29 cellular contexts compared by ENCODE assay signal in genomic region chr1:110280126-110280525, GRCh38.
"Had no signal": no experiment of that assay in that cellular context is flagged by ENCODE, and none has a peak within 500 bp of the region (broad histone marks: within the 10 kb centered on the region; RNA-seq: fewer than 3 reads in every experiment).

No MANE protein-coding gene starts in this region.

- H3K4me3 Mint-ChIP-seq: activated naive CD4-positive, alpha-beta T cell treated with anti-CD3 and anti-CD28 coated beads for 36 hours; activated naive CD8-positive, alpha-beta T cell treated with anti-CD3 and anti-CD28 coated beads for 36 hours; brain; effector memory CD8-positive, alpha-beta T cell; naive thymus-derived CD4-positive, alpha-beta T cell; stimulated activated naive B cell treated with anti-CD40 and anti-IgM and Interleukin-4, amounts not matched to agents 10 μg/mL and 1 μg/mL and 100 μg/mL, for 72 hours; T-helper 1 cell treated with Interleukin-12 subunit alpha and Interleukin-12 subunit beta and Interleukin-4 antibody, amounts not matched to agents 30 μg/mL and 1 μg/mL, for 36 hours had no signal

- H3K36me3 ChIP-seq: adrenal gland, ascending aorta, cardiac muscle cell, gastroesophageal sphincter, pancreas, stomach, thyroid gland, upper lobe of left lung had no signal

- H3K4me3 ChIP-seq: adrenal gland, ascending aorta, cardiac muscle cell, coronary artery, gastroesophageal sphincter, hepatocyte, pancreas, psoas muscle, smooth muscle cell, stomach, thyroid gland, upper lobe of left lung had no signal

- H3K4me1 ChIP-seq: adrenal gland, ascending aorta, gastroesophageal sphincter, pancreas, stomach, thyroid gland, upper lobe of left lung had no signal

- H3K27ac ChIP-seq: adrenal gland, ascending aorta, cardiac muscle cell, coronary artery, gastroesophageal sphincter, hepatocyte, pancreas, psoas muscle, stomach, thyroid gland, upper lobe of left lung had no signal

- H3K79me2 ChIP-seq: hepatocyte had no signal

- DNase-seq: activated CD4-positive, alpha-beta T cell treated with anti-CD3 and anti-CD28 coated beads for 4 hours; activated CD4-positive, alpha-beta T cell treated with anti-CD3 and anti-CD28 coated beads, Interleukin-2, amount 50 U/mL, for 4 hours; activated effector memory CD4-positive, alpha-beta T cell treated with Interleukin-2 at 50 U/mL for 16 hours; activated naive CD4-positive, alpha-beta T cell treated with anti-CD3 and anti-CD28 coated beads for 36 hours; activated naive CD8-positive, alpha-beta T cell treated with anti-CD3 and anti-CD28 coated beads for 36 hours; adrenal gland; effector memory CD8-positive, alpha-beta T cell; midbrain; naive thymus-derived CD4-positive, alpha-beta T cell; nucleus accumbens; pancreas; psoas muscle; stimulated activated CD4-positive, alpha-beta T cell treated with anti-CD3 and anti-CD28 coated beads, Interleukin-1b, Interleukin-23, amount 100 ng/mL, for 48 hours; stimulated activated CD4-positive, alpha-beta T cell treated with anti-CD3 and anti-CD28 coated beads, Interleukin-4, amount 100 ng/mL, for 4 hours; stimulated activated CD8-positive, alpha-beta memory T cell treated with anti-CD3 and anti-CD28 coated beads, Interleukin-4, amount 100 ng/mL, for 48 hours; stimulated activated naive B cell treated with anti-CD40 and anti-IgM and Interleukin-4, amounts not matched to agents 10 μg/mL and 1 μg/mL and 100 μg/mL, for 72 hours; stomach; T1000; thyroid gland; upper lobe of left lung had no signal

- H3K4me2 ChIP-seq: hepatocyte, smooth muscle cell had no signal

- H3K9me3 ChIP-seq: adrenal gland, ascending aorta, gastroesophageal sphincter, pancreas, psoas muscle, stomach, thyroid gland, upper lobe of left lung had no signal

- H2AFZ ChIP-seq: hepatocyte had no signal

- H3K9me3 Mint-ChIP-seq: activated naive CD4-positive, alpha-beta T cell treated with anti-CD3 and anti-CD28 coated beads for 36 hours; activated naive CD8-positive, alpha-beta T cell treated with anti-CD3 and anti-CD28 coated beads for 36 hours; brain; effector memory CD8-positive, alpha-beta T cell; stimulated activated naive B cell treated with anti-CD40 and anti-IgM and Interleukin-4, amounts not matched to agents 10 μg/mL and 1 μg/mL and 100 μg/mL, for 72 hours; T-helper 1 cell treated with Interleukin-12 subunit alpha and Interleukin-12 subunit beta and Interleukin-4 antibody, amounts not matched to agents 30 μg/mL and 1 μg/mL, for 36 hours had no signal

- H3K27me3 ChIP-seq: adrenal gland, ascending aorta, cardiac muscle cell, gastroesophageal sphincter, hepatocyte, pancreas, stomach, thyroid gland, upper lobe of left lung had no signal

- H3K4me1 Mint-ChIP-seq: activated naive CD8-positive, alpha-beta T cell treated with anti-CD3 and anti-CD28 coated beads for 36 hours; naive thymus-derived CD4-positive, alpha-beta T cell; stimulated activated naive B cell treated with anti-CD40 and anti-IgM and Interleukin-4, amounts not matched to agents 10 μg/mL and 1 μg/mL and 100 μg/mL, for 72 hours had no signal

- H3K27me3 Mint-ChIP-seq: activated naive CD8-positive, alpha-beta T cell treated with anti-CD3 and anti-CD28 coated beads for 36 hours; stimulated activated naive B cell treated with anti-CD40 and anti-IgM and Interleukin-4, amounts not matched to agents 10 μg/mL and 1 μg/mL and 100 μg/mL, for 72 hours had no signal

- ATAC-seq: effector memory CD8-positive, alpha-beta T cell; gastroesophageal sphincter; naive thymus-derived CD4-positive, alpha-beta T cell; pancreas; psoas muscle; stimulated activated naive B cell treated with anti-CD40 and anti-IgM and Interleukin-4, amounts not matched to agents 10 μg/mL and 1 μg/mL and 100 μg/mL, for 72 hours had no signal

- FAIRE-seq: endothelial cell of umbilical vein, pancreas had no signal

- H3K27ac Mint-ChIP-seq: activated naive CD4-positive, alpha-beta T cell treated with anti-CD3 and anti-CD28 coated beads for 36 hours; activated naive CD8-positive, alpha-beta T cell treated with anti-CD3 and anti-CD28 coated beads for 36 hours; brain; effector memory CD8-positive, alpha-beta T cell; stimulated activated naive B cell treated with anti-CD40 and anti-IgM and Interleukin-4, amounts not matched to agents 10 μg/mL and 1 μg/mL and 100 μg/mL, for 72 hours; T-helper 1 cell treated with Interleukin-12 subunit alpha and Interleukin-12 subunit beta and Interleukin-4 antibody, amounts not matched to agents 30 μg/mL and 1 μg/mL, for 36 hours had no signal

- H3K36me3 Mint-ChIP-seq: activated naive CD8-positive, alpha-beta T cell treated with anti-CD3 and anti-CD28 coated beads for 36 hours; brain; naive thymus-derived CD4-positive, alpha-beta T cell; stimulated activated naive B cell treated with anti-CD40 and anti-IgM and Interleukin-4, amounts not matched to agents 10 μg/mL and 1 μg/mL and 100 μg/mL, for 72 hours had no signal
